ENCODE assay signal across 1 cellular context in the genomic region with DNA sequence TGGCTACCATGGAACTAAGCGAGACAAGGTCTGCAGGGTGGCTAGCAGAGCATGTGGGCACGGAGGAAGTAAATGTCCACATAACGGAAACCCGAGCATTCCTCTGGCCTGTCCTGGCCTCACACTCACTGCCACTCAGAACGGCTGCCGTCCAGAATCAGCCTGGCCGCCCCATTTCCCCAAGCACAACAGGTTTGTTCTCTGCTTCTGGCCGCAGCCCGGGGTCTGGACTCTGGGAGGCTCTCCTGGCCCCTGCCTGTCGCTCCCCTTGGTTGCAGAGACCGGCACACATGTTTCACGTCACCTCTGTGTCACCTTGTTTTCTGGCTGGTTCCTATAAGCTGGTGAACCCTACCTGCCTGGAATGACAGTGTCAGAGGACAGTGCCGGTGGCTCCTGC.
TF ChIP-seq lines count a peak whose summit lies in the region.

No MANE protein-coding gene starts in this region.

TF ChIP-seq in WTC11, 78 proteins besides CTCF, POLR2A, EP300 and RAD21 (continued from another document):
- TF ChIP-seq, protein P1, sequence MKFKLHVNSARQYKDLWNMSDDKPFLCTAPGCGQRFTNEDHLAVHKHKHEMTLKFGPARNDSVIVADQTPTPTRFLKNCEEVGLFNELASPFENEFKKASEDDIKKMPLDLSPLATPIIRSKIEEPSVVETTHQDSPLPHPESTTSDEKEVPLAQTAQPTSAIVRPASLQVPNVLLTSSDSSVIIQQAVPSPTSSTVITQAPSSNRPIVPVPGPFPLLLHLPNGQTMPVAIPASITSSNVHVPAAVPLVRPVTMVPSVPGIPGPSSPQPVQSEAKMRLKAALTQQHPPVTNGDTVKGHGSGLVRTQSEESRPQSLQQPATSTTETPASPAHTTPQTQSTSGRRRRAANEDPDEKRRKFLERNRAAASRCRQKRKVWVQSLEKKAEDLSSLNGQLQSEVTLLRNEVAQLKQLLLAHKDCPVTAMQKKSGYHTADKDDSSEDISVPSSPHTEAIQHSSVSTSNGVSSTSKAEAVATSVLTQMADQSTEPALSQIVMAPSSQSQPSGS (CRISPR knock-in tag; IDR thresholded peaks at IDR 0.05; ENCODE audit: borderline replicate concordance, low read depth), result no peak
- TF ChIP-seq KAT7 (CRISPR knock-in tag; IDR thresholded peaks at IDR 0.05; ENCODE audit: borderline replicate concordance), result no peak
- TF ChIP-seq SP1 (CRISPR knock-in tag; conservative IDR thresholded peaks at IDR 0.05), result no peak
- no peak for TF ChIP-seq TCF7 (CRISPR knock-in tag; IDR thresholded peaks at IDR 0.05; ENCODE audit: low read depth)
- no peak for TF ChIP-seq ZNF263 (CRISPR knock-in tag; IDR thresholded peaks at IDR 0.05; ENCODE audit: low read depth)
- TF ChIP-seq NFE2L1 (CRISPR knock-in tag; IDR thresholded peaks at IDR 0.05), result no peak
